In genomic region chr3:71035886-71036285, GRCh38 we compare ENCODE assay signal across 2 cellular contexts.
A peak's percentile ranks its signal among the peaks of the same experiment; 100 is the strongest.
TF ChIP-seq lines count a peak whose summit lies in the region.

No MANE protein-coding gene starts in this region.

TF ChIP-seq in liver, 16 proteins besides CTCF, POLR2A, EP300 and RAD21:
- TF ChIP-seq GABPA (IDR thresholded peaks at IDR 0.05 in 1 of 2, conservative IDR thresholded peaks at IDR 0.05 in 1 of 2) (no peak), RXRA (IDR thresholded peaks at IDR 0.05) (peak in 1 of 2 donors; percentile 10), EGR1 (IDR thresholded peaks at IDR 0.05; ENCODE audit: low read depth in 2 of 2) (no peak), FOXA2 (IDR thresholded peaks at IDR 0.05) (no peak), REST (IDR thresholded peaks at IDR 0.05) (no peak), TAF1 (conservative IDR thresholded peaks at IDR 0.05) (no peak), ZBTB33 (IDR thresholded peaks at IDR 0.05) (no peak), HNF4A (conservative IDR thresholded peaks at IDR 0.05) (no peak), MAX (IDR thresholded peaks at IDR 0.05) (no peak), NR2F2 (IDR thresholded peaks at IDR 0.05) (no peak), ATF3 (IDR thresholded peaks at IDR 0.05) (no peak), HNF4G (IDR thresholded peaks at IDR 0.05) (no peak), SP1 (IDR thresholded peaks at IDR 0.05) (no peak), YY1 (IDR thresholded peaks at IDR 0.05) (peak; percentile 3), JUND (IDR thresholded peaks at IDR 0.05) (no peak), FOXA1 (IDR thresholded peaks at IDR 0.05) (no peak)

TF ChIP-seq in HepG2, 621 proteins besides CTCF, POLR2A, EP300 and RAD21:
- no peak for TF ChIP-seq PRDM10 (CRISPR knock-in tag; IDR thresholded peaks at IDR 0.05; ENCODE audit: low read depth)
- no peak for TF ChIP-seq ZNF549 (CRISPR knock-in tag; IDR thresholded peaks at IDR 0.05)
- TF ChIP-seq ZNF644 (CRISPR knock-in tag; IDR thresholded peaks at IDR 0.05; ENCODE audit: low read depth), result no peak
- TF ChIP-seq PTBP1 (IDR thresholded peaks at IDR 0.05; ENCODE audit: low read depth, low read length, poor library complexity, severe bottlenecking), result no peak
- no peak for TF ChIP-seq KLF13 (CRISPR knock-in tag; IDR thresholded peaks at IDR 0.05)
- no peak for TF ChIP-seq PBX2 (CRISPR knock-in tag; IDR thresholded peaks at IDR 0.05)
- no peak for TF ChIP-seq CHCHD3 (CRISPR knock-in tag; IDR thresholded peaks at IDR 0.05)
- TF ChIP-seq STAT6 (CRISPR knock-in tag; IDR thresholded peaks at IDR 0.05; ENCODE audit: borderline replicate concordance), result no peak
- no peak for TF ChIP-seq RBM22 (optimal IDR thresholded peaks at IDR 0.05; ENCODE audit: low read length)
- TF ChIP-seq ZNF652 (CRISPR knock-in tag; IDR thresholded peaks at IDR 0.05; ENCODE audit: borderline replicate concordance, low read depth), result no peak
- no peak for TF ChIP-seq CEBPB (IDR thresholded peaks at IDR 0.05; ENCODE audit: borderline replicate concordance, low read depth, low read length)
- TF ChIP-seq MAX (IDR thresholded peaks at IDR 0.05), result no peak
- no peak for TF ChIP-seq HNRNPK (IDR thresholded peaks at IDR 0.05; ENCODE audit: low read depth, low read length, poor library complexity, severe bottlenecking)
- TF ChIP-seq AGO2 (optimal IDR thresholded peaks at IDR 0.05; ENCODE audit: low read depth, low read length), result no peak
- TF ChIP-seq ZNF530 (CRISPR knock-in tag; IDR thresholded peaks at IDR 0.05; ENCODE audit: low read depth), result no peak
- no peak for TF ChIP-seq ZNF564 (CRISPR knock-in tag; IDR thresholded peaks at IDR 0.05)
- TF ChIP-seq ATF7 (IDR thresholded peaks at IDR 0.05), result no peak
- TF ChIP-seq ATF7 (CRISPR knock-in tag; IDR thresholded peaks at IDR 0.05), result no peak
- TF ChIP-seq FOXC1 (CRISPR knock-in tag; IDR thresholded peaks at IDR 0.05; ENCODE audit: borderline replicate concordance), result no peak
